18 cellular contexts compared by ENCODE assay signal in the genomic region with DNA sequence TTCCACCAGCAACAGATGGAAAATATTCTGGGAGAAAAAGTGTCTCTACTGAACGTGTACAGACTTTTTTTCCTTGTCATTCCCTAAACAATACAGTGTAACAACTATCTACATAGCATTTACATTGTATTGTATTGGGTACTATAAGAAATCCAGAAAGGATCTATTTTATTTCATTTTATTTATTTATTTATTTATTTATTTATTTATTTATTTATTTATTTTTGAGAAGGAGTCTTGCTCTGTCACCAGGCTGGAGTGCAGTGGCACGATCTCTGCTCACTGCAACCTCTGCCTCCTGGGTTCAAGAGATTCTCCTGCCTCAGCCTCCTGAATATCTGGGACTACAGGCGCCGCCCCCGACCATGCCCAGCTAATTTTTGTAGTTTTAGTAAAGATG. TPM values are rescaled to one million over a fixed set of nuclear protein-coding genes. Genes with fewer than 3 reads are reported as not detected.
"Had no signal": no experiment of that assay in that cellular context is flagged by ENCODE, and none has a peak within 500 bp of the region (broad histone marks: within the 10 kb centered on the region; RNA-seq: fewer than 3 reads in every experiment).

No MANE protein-coding gene starts in this region.

RNA-seq across cellular contexts. Expression of a gene that starts 9.6 kb away (rescaled TPM):
- total RNA-seq: heart right ventricle, left ventricle myocardium inferior, mesenteric fat pad, omental fat pad, psoas muscle, sigmoid colon, stomach, thyroid gland, transverse colon, upper lobe of right lung had no signal
- polyA plus RNA-seq: heart right ventricle, ovary, psoas muscle had no signal

RNA-seq across cellular contexts. Expression of a gene that starts 39.1 kb away (rescaled TPM):
- total RNA-seq: left ventricle myocardium inferior; myocyte; natural killer cell treated with Interleukin-12 subunit alpha and Interleukin-12 subunit beta and Interleukin-15 and Interleukin-18, amount 100 ng/mL, for 72 hours had no signal
- polyA plus RNA-seq: naive thymus-derived CD4-positive, alpha-beta T cell had no signal

RNA-seq across cellular contexts. Expression of a gene that starts 40.4 kb away (rescaled TPM):
- total RNA-seq: heart right ventricle; left ventricle myocardium inferior; mesenteric fat pad; mucosa of descending colon; myocyte; natural killer cell treated with Interleukin-12 subunit alpha and Interleukin-12 subunit beta and Interleukin-15 and Interleukin-18, amount 100 ng/mL, for 72 hours; ovary; psoas muscle; sigmoid colon; stomach; thyroid gland; upper lobe of right lung had no signal

RNA-seq across cellular contexts. Expression of a gene that starts 46.0 kb away (rescaled TPM):
- total RNA-seq: hepatocyte; kidney epithelial cell; left ventricle myocardium inferior; lower leg skin; mesenteric fat pad; natural killer cell treated with Interleukin-12 subunit alpha and Interleukin-12 subunit beta and Interleukin-15 and Interleukin-18, amount 100 ng/mL, for 72 hours; sigmoid colon; stomach; transverse colon; upper lobe of right lung had no signal
- polyA plus RNA-seq: hepatocyte; naive thymus-derived CD4-positive, alpha-beta T cell had no signal
